21 cellular contexts compared by ENCODE assay signal in the genomic region with DNA sequence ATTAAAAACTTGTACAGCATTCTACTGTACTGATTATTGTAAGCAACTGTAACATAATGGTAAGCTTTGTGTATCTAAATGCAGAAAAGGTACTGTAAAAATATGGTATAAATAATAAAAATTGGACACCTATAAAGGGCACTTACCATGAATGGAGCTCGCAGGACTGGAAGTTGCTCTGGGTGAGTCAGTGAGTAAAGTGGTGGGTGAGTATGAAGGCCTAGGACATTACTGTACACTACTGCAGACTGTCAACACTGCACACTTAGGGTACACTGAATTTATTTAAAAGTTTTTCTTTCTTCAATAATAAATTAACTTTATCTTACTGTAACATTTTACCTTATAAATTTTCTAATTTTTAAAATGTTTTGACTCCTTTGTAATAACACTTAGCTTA.
"Had no signal": no experiment of that assay in that cellular context is flagged by ENCODE, and none has a peak within 500 bp of the region (broad histone marks: within the 10 kb centered on the region; RNA-seq: fewer than 3 reads in every experiment).

No MANE protein-coding gene starts in this region.

- DNase-seq: activated CD4-positive, alpha-beta memory T cell treated with anti-CD3 and anti-CD28 coated beads, Interleukin-2, amount 10 ng/mL, durations not matched to agents 7 days and 5 days; activated CD4-positive, alpha-beta T cell treated with anti-CD3 and anti-CD28 coated beads, Interleukin-2, amount 10 ng/mL, durations not matched to agents 24 days and 14 days; activated gamma-delta T cell treated with Interleukin-2 at 50 U/mL for 16 hours; cortex of kidney; endodermal cell; foreskin fibroblast; left ventricle myocardium inferior; naive thymus-derived CD8-positive, alpha-beta T cell; spleen; stimulated activated CD4-positive, alpha-beta T cell treated with anti-CD3 and anti-CD28 coated beads, Interleukin-4, amount 100 ng/mL, for 1 hour; stimulated activated naive CD4-positive, alpha-beta T cell had no signal

- H3K4me1 Mint-ChIP-seq: endodermal cell, mesothelial cell of epicardium, neural progenitor cell had no signal

- ATAC-seq: naive thymus-derived CD8-positive, alpha-beta T cell had no signal

- H3K36me3 Mint-ChIP-seq: mesothelial cell of epicardium, neural progenitor cell had no signal

- H3K4me3 Mint-ChIP-seq: activated CD4-positive, alpha-beta memory T cell treated with anti-CD3 and anti-CD28 coated beads, Interleukin-2, amount 10 ng/mL, durations not matched to agents 7 days and 5 days; activated CD4-positive, alpha-beta T cell treated with anti-CD3 and anti-CD28 coated beads, Interleukin-2, amount 10 ng/mL, durations not matched to agents 24 days and 14 days; activated naive CD4-positive, alpha-beta T cell treated with anti-CD3 and anti-CD28 coated beads, Interleukin-2, amount 50 U/mL, for 24 hours; activated T-helper 1 cell treated with anti-CD3 and anti-CD28 coated beads, Interleukin-12 subunit alpha, Interleukin-12 subunit beta, Interleukin-2, Interleukin-4 antibody, amounts not matched to agents 30 ng/mL and 10 ng/mL and 1 ng/mL, durations not matched to agents 14 hours and 24 hours and 36 hours; endodermal cell; mesothelial cell of epicardium; naive thymus-derived CD8-positive, alpha-beta T cell; neural progenitor cell; type B pancreatic cell had no signal

- H3K9me3 ChIP-seq: left ventricle myocardium inferior, prostate gland, thoracic aorta, vagina had no signal

- H3K9me3 Mint-ChIP-seq: activated CD4-positive, alpha-beta memory T cell treated with anti-CD3 and anti-CD28 coated beads, Interleukin-2, amount 10 ng/mL, durations not matched to agents 7 days and 5 days; activated T-helper 1 cell treated with anti-CD3 and anti-CD28 coated beads, Interleukin-12 subunit alpha, Interleukin-12 subunit beta, Interleukin-2, Interleukin-4 antibody, amounts not matched to agents 30 ng/mL and 10 ng/mL and 1 ng/mL, durations not matched to agents 14 hours and 24 hours and 36 hours; neural progenitor cell; type B pancreatic cell had no signal

- H3K27me3 ChIP-seq: neural progenitor cell, spleen, vagina had no signal

- H3K36me3 ChIP-seq: left ventricle myocardium inferior, neural progenitor cell, prostate gland, thoracic aorta, vagina had no signal

- H3K4me1 ChIP-seq: neural progenitor cell had no signal

- H3K27ac ChIP-seq: epithelial cell of prostate, left ventricle myocardium inferior, neural progenitor cell, prostate gland, spleen, thoracic aorta, vagina, VCaP had no signal

- H3K4me3 ChIP-seq: left ventricle myocardium inferior, neural progenitor cell, prostate gland, spleen, thoracic aorta, vagina had no signal

- H3K27me3 Mint-ChIP-seq: activated CD4-positive, alpha-beta memory T cell treated with anti-CD3 and anti-CD28 coated beads, Interleukin-2, amount 10 ng/mL, durations not matched to agents 7 days and 5 days; activated CD4-positive, alpha-beta T cell treated with anti-CD3 and anti-CD28 coated beads, Interleukin-2, amount 10 ng/mL, durations not matched to agents 24 days and 14 days; activated naive CD4-positive, alpha-beta T cell treated with anti-CD3 and anti-CD28 coated beads, Interleukin-2, amount 50 U/mL, for 24 hours; naive thymus-derived CD8-positive, alpha-beta T cell; type B pancreatic cell had no signal

- H3K27ac Mint-ChIP-seq: activated CD4-positive, alpha-beta memory T cell treated with anti-CD3 and anti-CD28 coated beads, Interleukin-2, amount 10 ng/mL, durations not matched to agents 7 days and 5 days; activated CD4-positive, alpha-beta T cell treated with anti-CD3 and anti-CD28 coated beads, Interleukin-2, amount 10 ng/mL, durations not matched to agents 24 days and 14 days; activated naive CD4-positive, alpha-beta T cell treated with anti-CD3 and anti-CD28 coated beads, Interleukin-2, amount 50 U/mL, for 24 hours; activated T-helper 1 cell treated with anti-CD3 and anti-CD28 coated beads, Interleukin-12 subunit alpha, Interleukin-12 subunit beta, Interleukin-2, Interleukin-4 antibody, amounts not matched to agents 30 ng/mL and 10 ng/mL and 1 ng/mL, durations not matched to agents 14 hours and 24 hours and 36 hours; endodermal cell; mesothelial cell of epicardium; naive thymus-derived CD8-positive, alpha-beta T cell; neural progenitor cell; type B pancreatic cell had no signal
